ENCODE assay signal across 11 cellular contexts in the genomic region with DNA sequence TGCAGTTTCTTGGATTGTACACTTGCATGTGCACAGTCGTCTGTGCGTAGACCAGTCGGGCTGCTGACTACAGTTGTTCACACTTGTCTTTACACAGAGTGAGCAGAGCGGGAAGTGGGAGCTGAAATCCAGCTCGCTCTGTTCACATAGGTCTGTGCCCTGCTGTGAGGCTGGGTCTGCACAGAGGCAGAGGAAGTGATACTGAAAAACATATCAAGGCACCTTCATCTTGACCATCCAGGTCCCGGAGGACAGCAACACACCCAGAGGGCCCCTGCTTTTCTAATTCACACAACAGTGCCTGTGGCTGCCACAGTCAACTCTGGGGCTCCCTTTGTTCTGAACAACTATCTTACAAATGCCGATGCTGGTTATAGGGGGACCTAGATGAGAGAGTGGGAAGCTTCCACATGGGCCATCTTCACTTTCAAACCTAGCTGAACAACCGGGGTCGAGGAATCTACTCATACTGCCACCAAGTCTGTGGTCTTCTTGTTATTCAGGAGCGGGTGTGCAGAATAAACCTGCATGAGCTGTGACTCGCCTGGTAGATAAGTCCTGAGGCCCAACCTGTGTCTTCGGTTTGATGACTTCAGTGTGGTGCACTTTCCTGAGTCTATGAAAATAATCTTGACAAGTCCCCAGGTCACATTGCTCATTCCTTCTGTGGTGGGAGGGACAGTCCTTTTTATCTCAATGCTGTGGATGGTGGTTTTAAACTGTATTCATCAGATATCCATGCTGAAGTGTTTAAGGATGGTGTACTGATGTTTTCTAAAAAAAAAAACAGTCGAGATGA. TPM values are rescaled to one million over a fixed set of nuclear protein-coding genes. Genes with fewer than 3 reads are reported as not detected.
DNase-seq lines count a peak whose midpoint lies in the region; ATAC-seq and TF ChIP-seq lines count a peak whose summit lies in the region.
"Had no signal": no experiment of that assay in that cellular context is flagged by ENCODE, and none has a peak within 500 bp of the region (broad histone marks: within the 10 kb centered on the region; RNA-seq: fewer than 3 reads in every experiment).

No MANE protein-coding gene starts in this region.

- H3K4me1 ChIP-seq in upper lobe of right lung: peaks cover 6% of the 10 kb centered on the region

- no peaks in the 10 kb centered on the region for H3K36me3 ChIP-seq in upper lobe of right lung

- peak overlapping the region; percentile 37 for H3K27ac Mint-ChIP-seq in memory B cell
- H3K27ac Mint-ChIP-seq in Calu3 (ENCODE audit: unreplicated experiment): no peak overlapping the region

- no peak overlapping the region for H3K27ac ChIP-seq in upper lobe of right lung
- H3K27ac ChIP-seq: KMS-11, SK-N-MC had no signal

- peaks cover 7% of the 10 kb centered on the region for H3K9me3 Mint-ChIP-seq in memory B cell
- peaks cover 5% of the 10 kb centered on the region for H3K9me3 Mint-ChIP-seq in Calu3 (ENCODE audit: low read depth, unreplicated experiment)

- no TSS peak for BruUV-seq in Calu3 (replicated peaks; lab: Mats Ljungman, UMichigan)

- TF ChIP-seq CTCF in upper lobe of right lung (IDR thresholded peaks at IDR 0.05): no peak
- no peak for TF ChIP-seq CTCF in Calu3 (IDR thresholded peaks at IDR 0.05; ENCODE audit: unreplicated experiment)

- no peak overlapping the region for H3K4me3 ChIP-seq in upper lobe of right lung
- H3K4me3 ChIP-seq: SK-N-MC had no signal

- ATAC-seq in GM18520 (IDR thresholded peaks at IDR 0.05; ENCODE audit: unreplicated experiment) (peak; percentile 34), GM21390 (IDR thresholded peaks at IDR 0.05; ENCODE audit: unreplicated experiment) (peak; percentile 53), HG03520 (IDR thresholded peaks at IDR 0.05; ENCODE audit: unreplicated experiment) (peak; percentile 37), memory B cell (ENCODE audit: low read depth) (peak; percentile 13), upper lobe of right lung (no peak)
- ATAC-seq: esophagus mucosa had no signal

- H3K36me3 Mint-ChIP-seq in memory B cell: peaks cover 3% of the 10 kb centered on the region
- H3K36me3 Mint-ChIP-seq in Calu3 (ENCODE audit: insufficient read depth, unreplicated experiment): peaks cover 22% of the 10 kb centered on the region

- intact Hi-C loops in upper lobe of right lung (cut with DNase I): no loop called here
- intact Hi-C loops in Calu3 (cut with micrococcal nuclease; ENCODE audit: unreplicated experiment): no loop called here

- H3K4me3 Mint-ChIP-seq in memory B cell (peak overlapping the region; percentile 36), Calu3 (ENCODE audit: low read depth, unreplicated experiment) (no peak overlapping the region)

- H3K27me3 Mint-ChIP-seq in memory B cell: no peaks in the 10 kb centered on the region
- H3K27me3 Mint-ChIP-seq in Calu3 (ENCODE audit: unreplicated experiment): peaks cover 31% of the 10 kb centered on the region

- DNase-seq in memory B cell (ENCODE audit: low spot score in 2 of 2) (no peak), AML-193 (lab: John Stamatoyannopoulos, UW) (no peak), upper lobe of right lung (no peak), Calu3 (no peak)
- DNase-seq: activated naive CD4-positive, alpha-beta T cell treated with Interleukin-2 at 50 U/mL for 16 hours had no signal

- no peaks in the 10 kb centered on the region for H3K27me3 ChIP-seq in upper lobe of right lung

- H3K4me1 Mint-ChIP-seq in memory B cell: peaks cover 37% of the 10 kb centered on the region
- H3K4me1 Mint-ChIP-seq in Calu3 (ENCODE audit: low read depth, unreplicated experiment): peaks cover 18% of the 10 kb centered on the region

- no peaks in the 10 kb centered on the region for H3K9me3 ChIP-seq in upper lobe of right lung

- CTCF ChIA-PET in Calu3 (lab: Charles Lee): no interaction called here

RNA-seq across cellular contexts. Expression of a gene that starts 3.5 kb away (rescaled TPM):
- total RNA-seq in upper lobe of right lung (14.2 TPM), Calu3 (2022) (13.8 and 14.3 TPM in 2 replicates)
